8 cellular contexts compared by ENCODE assay signal in the genomic region with DNA sequence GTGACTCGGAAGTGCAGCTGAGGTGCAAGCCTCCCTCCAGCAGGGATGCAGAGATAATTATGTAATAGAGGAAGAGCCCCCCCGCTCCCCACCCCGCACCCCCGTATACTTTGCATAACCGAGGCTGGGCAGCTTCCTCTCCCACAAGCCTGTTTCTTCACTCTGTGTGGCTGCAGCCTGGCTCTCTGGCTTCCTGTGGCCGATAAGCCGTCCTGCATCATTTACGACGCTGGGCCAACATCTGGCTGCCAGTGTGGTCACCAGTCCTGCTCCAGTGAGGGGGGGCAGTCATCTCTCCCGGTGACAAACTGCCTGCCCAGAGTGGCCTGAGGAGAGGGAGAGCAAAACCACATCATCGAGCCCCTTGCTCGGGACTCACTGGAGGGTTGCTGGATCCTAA. TPM values are rescaled to one million over a fixed set of nuclear protein-coding genes. Genes with fewer than 3 reads are reported as not detected.
A peak's percentile ranks its signal among the peaks of the same experiment; 100 is the strongest.
DNase-seq lines count a peak whose midpoint lies in the region; ATAC-seq lines count a peak whose summit lies in the region.

No MANE protein-coding gene starts in this region.

- DNase-seq in NCI-H69 (lab: John Stamatoyannopoulos, UW) (peak; percentile 5), germinal center (ENCODE audit: low spot score) (peak; percentile 83), NCI-H2196 treated with DMSO at 0.1 percent for 48 hours (lab: John Stamatoyannopoulos, UW; ENCODE audit: unreplicated experiment) (no peak), inferior parietal cortex (ENCODE audit: extremely low spot score) (no peak)
- no peak for DNase-seq in stimulated activated naive CD8-positive, alpha-beta T cell treated with anti-CD3 and anti-CD28 coated beads, Interleukin-15, amount 100 ng/mL, for 72 hours
- no peak for DNase-seq in activated T-cell treated with anti-CD3 and anti-CD28 coated beads, Interleukin-2, amount 50 U/mL, for 72 hours

- peak; percentile 58 for ATAC-seq in GM18520 (IDR thresholded peaks at IDR 0.05; ENCODE audit: unreplicated experiment)
- ATAC-seq in HG02623 (IDR thresholded peaks at IDR 0.05; ENCODE audit: unreplicated experiment), result peak; percentile 70
- peak; percentile 59 for ATAC-seq in stimulated activated naive CD8-positive, alpha-beta T cell treated with anti-CD3 and anti-CD28 coated beads, Interleukin-15, amount 100 ng/mL, for 72 hours
- ATAC-seq in activated T-cell treated with anti-CD3 and anti-CD28 coated beads, Interleukin-2, amount 50 U/mL, for 72 hours (replicated peaks in 1 of 2), result no peak

- H3K9me3 Mint-ChIP-seq in stimulated activated naive CD8-positive, alpha-beta T cell treated with anti-CD3 and anti-CD28 coated beads, Interleukin-15, amount 100 ng/mL, for 72 hours, result no peaks in the 10 kb centered on the region
- no peaks in the 10 kb centered on the region for H3K9me3 Mint-ChIP-seq in activated T-cell treated with anti-CD3 and anti-CD28 coated beads, Interleukin-2, amount 50 U/mL, for 72 hours

- H3K36me3 Mint-ChIP-seq in activated T-cell treated with anti-CD3 and anti-CD28 coated beads, Interleukin-2, amount 50 U/mL, for 72 hours (ENCODE audit: insufficient read depth in 2 of 2), result peaks cover 0 to 4% of the 10 kb centered on the region in 2 donors

- no peak overlapping the region for H3K27ac Mint-ChIP-seq in stimulated activated naive CD8-positive, alpha-beta T cell treated with anti-CD3 and anti-CD28 coated beads, Interleukin-15, amount 100 ng/mL, for 72 hours
- no peak overlapping the region for H3K27ac Mint-ChIP-seq in activated T-cell treated with anti-CD3 and anti-CD28 coated beads, Interleukin-2, amount 50 U/mL, for 72 hours

- peaks cover 33% of the 10 kb centered on the region for H3K4me1 Mint-ChIP-seq in stimulated activated naive CD8-positive, alpha-beta T cell treated with anti-CD3 and anti-CD28 coated beads, Interleukin-15, amount 100 ng/mL, for 72 hours
- H3K4me1 Mint-ChIP-seq in activated T-cell treated with anti-CD3 and anti-CD28 coated beads, Interleukin-2, amount 50 U/mL, for 72 hours (ENCODE audit: low read depth), result peaks cover 25% of the 10 kb centered on the region

- peak overlapping the region in 1 of 2 donors; percentile 69 for H3K4me3 Mint-ChIP-seq in stimulated activated naive CD8-positive, alpha-beta T cell treated with anti-CD3 and anti-CD28 coated beads, Interleukin-15, amount 100 ng/mL, for 72 hours
- peak overlapping the region in 1 of 2 donors; percentile 23 for H3K4me3 Mint-ChIP-seq in activated T-cell treated with anti-CD3 and anti-CD28 coated beads, Interleukin-2, amount 50 U/mL, for 72 hours

- H3K27me3 Mint-ChIP-seq in stimulated activated naive CD8-positive, alpha-beta T cell treated with anti-CD3 and anti-CD28 coated beads, Interleukin-15, amount 100 ng/mL, for 72 hours, result no peaks in the 10 kb centered on the region
- no peaks in the 10 kb centered on the region for H3K27me3 Mint-ChIP-seq in activated T-cell treated with anti-CD3 and anti-CD28 coated beads, Interleukin-2, amount 50 U/mL, for 72 hours (ENCODE audit: low read depth)

RNA-seq across cellular contexts. Expression of gene RBM38, which starts 59.2 kb away (rescaled TPM):
- 10 to 100 TPM; 61.4 to 79.8 TPM for total RNA-seq in activated T-cell treated with anti-CD3 and anti-CD28 coated beads, Interleukin-2, amount 50 U/mL, for 72 hours

Comparison
In these comparisons a context has a peak if more than half of its experiments do, and no peak if none do; other contexts are left out.
1. ATAC-seq: peak in GM18520 (single experiment), HG02623 (single experiment) and stimulated activated naive CD8-positive, alpha-beta T cell treated with anti-CD3 and anti-CD28 coated beads, Interleukin-15, amount 100 ng/mL, for 72 hours (single experiment); none in activated T-cell treated with anti-CD3 and anti-CD28 coated beads, Interleukin-2, amount 50 U/mL, for 72 hours (0 of 2).
2. DNase-seq: peak in NCI-H69 (single experiment) and germinal center (single experiment); none in stimulated activated naive CD8-positive, alpha-beta T cell treated with anti-CD3 and anti-CD28 coated beads, Interleukin-15, amount 100 ng/mL, for 72 hours (0 of 2), activated T-cell treated with anti-CD3 and anti-CD28 coated beads, Interleukin-2, amount 50 U/mL, for 72 hours (0 of 2), NCI-H2196 treated with DMSO at 0.1 percent for 48 hours (single experiment) and inferior parietal cortex (single experiment).